10 cellular contexts compared by ENCODE assay signal in genomic region chr9:109966643-109967368, GRCh38.
DNase-seq lines count a peak whose midpoint lies in the region; ATAC-seq, FAIRE-seq and TF ChIP-seq lines count a peak whose summit lies in the region.
"Had no signal": no experiment of that assay in that cellular context is flagged by ENCODE, and none has a peak within 500 bp of the region (broad histone marks: within the 10 kb centered on the region; RNA-seq: fewer than 3 reads in every experiment).

No MANE protein-coding gene starts in this region.

- no peak for TF ChIP-seq CTCF in endothelial cell of umbilical vein (IDR thresholded peaks at IDR 0.05; ENCODE audit: extremely low read depth in 1 of 2, insufficient read depth in 1 of 2, low read depth in 1 of 2, low read length in 2 of 2)

- intact Hi-C loops in endothelial cell of umbilical vein (cut with micrococcal nuclease): no loop called here

- DNase-seq in endothelial cell of umbilical vein (ENCODE audit: low read depth, low spot score) (no peak), hippocampal formation (lab: John Stamatoyannopoulos, UW) (no peak), small intestine (no peak), SJCRH30 (no peak)
- no peak for DNase-seq in activated CD8-positive, alpha-beta memory T cell treated with anti-CD3 and anti-CD28 coated beads, Interleukin-2, amount 50 U/mL, for 4 hours
- DNase-seq: dorsolateral prefrontal cortex, NCI-H446 treated with DMSO at 0.1 percent for 48 hours had no signal

- BruUV-seq in endothelial cell of umbilical vein (replicated peaks; lab: Mats Ljungman, UMichigan): no TSS peak

- H3K27ac ChIP-seq in endothelial cell of umbilical vein (ENCODE audit: insufficient read depth, low read depth, low read length) (no peak overlapping the region), small intestine (ENCODE audit: low read depth in 1 of 2, low read length in 1 of 2) (no peak overlapping the region), SJCRH30 (no peak overlapping the region)

- H3K4me3 ChIP-seq in endothelial cell of umbilical vein (replicated peaks in 1 of 3; ENCODE audit: insufficient read depth in 1 of 3, low read depth in 1 of 3, low read length in 3 of 3): no peak overlapping the region
- H3K4me3 ChIP-seq in small intestine (ENCODE audit: low read depth in 1 of 2, low read length in 2 of 2): no peak overlapping the region
- no peak overlapping the region for H3K4me3 ChIP-seq in SJCRH30
- H3K4me3 ChIP-seq: dorsolateral prefrontal cortex had no signal

- CTCF ChIA-PET in endothelial cell of umbilical vein (lab: Charles Lee): interaction anchor here (0.8 to 3.9 kb wide), 3 partner anchors 10 to 63 kb away, joined by 3 to 15 read pairs (median 4); no protein-coding TSS in a partner anchor

- TF ChIP-seq POLR2A in endothelial cell of umbilical vein (IDR thresholded peaks at IDR 0.05; ENCODE audit: low read depth, low read length): no peak

- H3K9ac ChIP-seq in endothelial cell of umbilical vein (replicated peaks; ENCODE audit: extremely low read depth, insufficient read depth, low read length): no peak overlapping the region

- no peaks in the 10 kb centered on the region for H3K79me2 ChIP-seq in endothelial cell of umbilical vein (ENCODE audit: control insufficient read depth, insufficient read depth, low read length)

- H3K4me1 ChIP-seq in endothelial cell of umbilical vein (ENCODE audit: control insufficient read depth, extremely low read depth, insufficient read depth, low read length) (peaks cover 27% of the 10 kb centered on the region), small intestine (ENCODE audit: control insufficient read depth in 2 of 2, insufficient read depth in 1 of 2, low read depth in 1 of 2, low read length in 1 of 2) (no peaks in the 10 kb centered on the region), SJCRH30 (peaks cover 4% of the 10 kb centered on the region; the same call in 1 of the 2 replicates)

- WGBS in small intestine, 3 donors: 81 to 90% (median 83%) methylated on average over 13 of the region's 13 CpGs

- peak; percentile 39 for ATAC-seq in GM18498 (IDR thresholded peaks at IDR 0.05; ENCODE audit: unreplicated experiment)
- peak; percentile 33 for ATAC-seq in GM19438 (IDR thresholded peaks at IDR 0.05; ENCODE audit: low read depth, unreplicated experiment)
- ATAC-seq in HG03135 (IDR thresholded peaks at IDR 0.05; ENCODE audit: unreplicated experiment): peak; percentile 49

- no peaks in the 10 kb centered on the region for H3K9me3 ChIP-seq in endothelial cell of umbilical vein (replicated peaks; ENCODE audit: control insufficient read depth, insufficient read depth, low read length)
- no peaks in the 10 kb centered on the region for H3K9me3 ChIP-seq in small intestine (ENCODE audit: control insufficient read depth, low read depth)
- no peaks in the 10 kb centered on the region for H3K9me3 ChIP-seq in SJCRH30 (replicated peaks)

- POLR2A ChIA-PET in endothelial cell of umbilical vein (lab: Charles Lee): no interaction called here

- H3K27me3 ChIP-seq in endothelial cell of umbilical vein (ENCODE audit: control insufficient read depth in 2 of 2, insufficient read depth in 2 of 2, low read length in 2 of 2): no peaks in the 10 kb centered on the region
- H3K27me3 ChIP-seq in small intestine (ENCODE audit: control insufficient read depth in 2 of 2, insufficient read depth in 2 of 2, low read length in 2 of 2): no peaks in the 10 kb centered on the region
- H3K27me3 ChIP-seq in SJCRH30: no peaks in the 10 kb centered on the region
- H3K27me3 ChIP-seq: dorsolateral prefrontal cortex had no signal

- no peak overlapping the region for H2AFZ ChIP-seq in endothelial cell of umbilical vein (ENCODE audit: low read depth, low read length)

- peak; percentile 56 for FAIRE-seq in endothelial cell of umbilical vein (lab: Jason Lieb, UNC)
- no peak for FAIRE-seq in small intestine (lab: Jason Lieb, UNC)

- H3K9me1 ChIP-seq in endothelial cell of umbilical vein (replicated peaks; ENCODE audit: control insufficient read depth, extremely low read depth, insufficient read depth, low read length): no peaks in the 10 kb centered on the region

- H4K20me1 ChIP-seq in endothelial cell of umbilical vein (replicated peaks; ENCODE audit: control insufficient read depth, extremely low read depth, insufficient read depth, low read length): no peaks in the 10 kb centered on the region

- no peak overlapping the region for H3K4me2 ChIP-seq in endothelial cell of umbilical vein (ENCODE audit: insufficient read depth, low read length)

- H3K36me3 ChIP-seq in endothelial cell of umbilical vein (ENCODE audit: control insufficient read depth in 2 of 2, extremely low read depth in 1 of 2, insufficient read depth in 2 of 2, low read length in 2 of 2) (no peaks in the 10 kb centered on the region), small intestine (ENCODE audit: control insufficient read depth in 2 of 2, insufficient read depth in 2 of 2, low read length in 2 of 2) (no peaks in the 10 kb centered on the region), SJCRH30 (peaks cover 10% of the 10 kb centered on the region)

- dilution Hi-C loops in endothelial cell of umbilical vein (cut with MboI; ENCODE audit: extremely low pct_ligation_motif_present, low sequenced_read_pairs): no loop called here

TF ChIP-seq in endothelial cell of umbilical vein, 7 proteins besides CTCF, POLR2A, EP300 and RAD21:
- TF ChIP-seq POLR2AphosphoS5 (IDR thresholded peaks at IDR 0.05; ENCODE audit: insufficient read depth, low read depth, low read length) (no peak), MYC (IDR thresholded peaks at IDR 0.05; ENCODE audit: low read depth, low read length) (no peak), EZH2 (IDR thresholded peaks at IDR 0.05; ENCODE audit: borderline replicate concordance, low read depth, low read length, severe bottlenecking) (no peak), JUN (IDR thresholded peaks at IDR 0.05; ENCODE audit: borderline replicate concordance, insufficient read depth, insufficient read length, low read depth) (no peak), FOS (IDR thresholded peaks at IDR 0.05; ENCODE audit: borderline replicate concordance, insufficient read depth, low read length) (no peak), GATA2 (IDR thresholded peaks at IDR 0.05; ENCODE audit: insufficient read depth, insufficient read length, low read depth, low read length) (no peak)
- TF ChIP-seq, protein P1, sequence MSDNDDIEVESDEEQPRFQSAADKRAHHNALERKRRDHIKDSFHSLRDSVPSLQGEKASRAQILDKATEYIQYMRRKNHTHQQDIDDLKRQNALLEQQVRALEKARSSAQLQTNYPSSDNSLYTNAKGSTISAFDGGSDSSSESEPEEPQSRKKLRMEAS (IDR thresholded peaks at IDR 0.05; ENCODE audit: insufficient read depth, insufficient read length): no peak
